In the genomic region with DNA sequence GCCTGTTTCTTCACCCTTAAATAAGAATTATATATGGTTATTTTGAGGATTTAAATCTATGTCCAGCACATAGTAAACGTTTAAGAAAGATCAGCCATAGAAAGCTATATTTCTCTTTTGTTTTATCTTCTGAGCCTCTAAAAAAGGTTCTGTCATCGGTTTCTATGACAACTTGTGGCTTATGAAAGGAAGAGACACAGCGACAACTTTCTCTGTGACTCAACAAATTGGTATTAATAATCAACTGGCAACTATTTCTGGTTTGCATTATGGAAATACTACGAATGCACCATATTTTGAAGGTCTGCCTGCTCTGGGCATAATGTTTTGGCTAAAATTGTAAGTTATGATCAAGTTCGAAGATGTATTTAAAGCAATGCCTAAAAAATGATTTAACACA, we compare ENCODE assay signal across 13 cellular contexts.
DNase-seq lines count a peak whose midpoint lies in the region; ATAC-seq, FAIRE-seq and TF ChIP-seq lines count a peak whose summit lies in the region.
"Had no signal": no experiment of that assay in that cellular context is flagged by ENCODE, and none has a peak within 500 bp of the region (broad histone marks: within the 10 kb centered on the region; RNA-seq: fewer than 3 reads in every experiment).

No MANE protein-coding gene starts in this region.

- H3K4me3 ChIP-seq in HepG2 (replicated peaks in 1 of 3; ENCODE audit: insufficient read depth in 1 of 3, low read depth in 2 of 3, low read length in 3 of 3) = no peak overlapping the region
- no peak overlapping the region for H3K4me3 ChIP-seq in pancreas
- H3K4me3 ChIP-seq: transverse colon had no signal

- no peak overlapping the region for H2AFZ ChIP-seq in HepG2 (ENCODE audit: low read length)

- DNase-seq in HCEC 1CT (peak; percentile 8), glomerular visceral epithelial cell (ENCODE audit: extremely low spot score) (peak; percentile 35), cortex of kidney (lab: John Stamatoyannopoulos, UW) (no peak), HepG2 (ENCODE audit: low spot score) (no peak), NCI-H774 (lab: John Stamatoyannopoulos, UW) (no peak), pancreas (no peak)
- DNase-seq: activated naive CD4-positive, alpha-beta T cell treated with anti-CD3 and anti-CD28 coated beads, Interleukin-2, amount 10 ng/mL, durations not matched to agents 7 days and 5 days; DMS79 treated with DMSO at 0.1 percent for 48 hours; stimulated activated CD4-positive, alpha-beta T cell treated with anti-CD3 and anti-CD28 coated beads, Interleukin-1b, Interleukin-23, amount 100 ng/mL, for 48 hours; transverse colon had no signal

- H3K9ac ChIP-seq in HepG2 (ENCODE audit: insufficient read depth, low read depth, low read length) = no peak overlapping the region

- H3K27me3 ChIP-seq in HepG2 (ENCODE audit: control insufficient read depth in 1 of 2, insufficient read depth in 2 of 2, low read length in 2 of 2) (no peaks in the 10 kb centered on the region), pancreas (no peaks in the 10 kb centered on the region)
- H3K27me3 ChIP-seq: transverse colon had no signal

- H3K27ac ChIP-seq in HepG2 (ENCODE audit: extremely low read length, insufficient read depth, low read length) (no peak overlapping the region), pancreas (no peak overlapping the region)
- H3K27ac ChIP-seq: transverse colon, VCaP had no signal

- intact Hi-C loops in HepG2 (cut with micrococcal nuclease; ENCODE audit: unreplicated experiment) (no loop called here), pancreas (cut with DNase I) (no loop called here)

- no peaks in the 10 kb centered on the region for H3K9me3 ChIP-seq in HepG2 (ENCODE audit: low read length)
- no peaks in the 10 kb centered on the region for H3K9me3 ChIP-seq in pancreas
- H3K9me3 ChIP-seq: transverse colon had no signal

- TF ChIP-seq RAD21 in HepG2 (CRISPR knock-in tag; IDR thresholded peaks at IDR 0.05) = no peak

- H4K20me1 ChIP-seq in HepG2 (ENCODE audit: insufficient read depth, low read length) = no peaks in the 10 kb centered on the region

- WGBS in HepG2 (ENCODE audit: low lambda C conversion rate) = 14% methylated on average over 5 of the region's 5 CpGs
- WGBS in pancreas, 2 donors = 70 to 75% methylated on average over 5 of the region's 5 CpGs

- FAIRE-seq in HepG2 (lab: Jason Lieb, UNC) = no peak
- no peak for FAIRE-seq in pancreas (lab: Jason Lieb, UNC)

- no peaks in the 10 kb centered on the region for H3K36me3 ChIP-seq in HepG2 (replicated peaks in 1 of 2; ENCODE audit: control insufficient read depth in 1 of 2, insufficient read depth in 2 of 2, low read length in 2 of 2)
- H3K36me3 ChIP-seq in pancreas = no peaks in the 10 kb centered on the region
- H3K36me3 ChIP-seq: transverse colon had no signal

- H3K79me2 ChIP-seq in HepG2 (ENCODE audit: insufficient read depth, low read length) = no peaks in the 10 kb centered on the region

- TF ChIP-seq EP300 in HepG2 (IDR thresholded peaks at IDR 0.05; ENCODE audit: low read depth in 2 of 2, low read length in 2 of 2) = no peak
- TF ChIP-seq EP300 in HepG2 (CRISPR knock-in tag; IDR thresholded peaks at IDR 0.05; ENCODE audit: borderline replicate concordance) = no peak

- H3K4me1 ChIP-seq in HepG2 (ENCODE audit: insufficient read depth, low read length) = no peaks in the 10 kb centered on the region
- peaks cover 0 to 10% (median 0%) of the 10 kb centered on the region in 3 donors for H3K4me1 ChIP-seq in pancreas
- H3K4me1 ChIP-seq: transverse colon had no signal

- peak; percentile 87 for ATAC-seq in GM18520 (IDR thresholded peaks at IDR 0.05; ENCODE audit: unreplicated experiment)
- peak; percentile 74 for ATAC-seq in HG03469 (IDR thresholded peaks at IDR 0.05; ENCODE audit: unreplicated experiment)
- ATAC-seq in HepG2 = no peak
- ATAC-seq in pancreas = no peak

- no TSS peak for BruUV-seq in HepG2 (replicated peaks; lab: Mats Ljungman, UMichigan)

- POLR2A ChIA-PET in HepG2 (lab: Yijun Ruan, JAX) = no interaction called here

- in situ Hi-C loops in HepG2 (cut with HindIII; ENCODE audit: extremely low pct_ligation_motif_present, low pct_unique_long_range_greater_than_20kb) = loop anchor here (25.0 kb wide), 1 partner anchor 115 kb away; no protein-coding TSS in a partner anchor

- CTCF ChIA-PET in HepG2 (lab: Yijun Ruan, JAX; ENCODE audit: low intra/inter-chr PET ratio, low total read pairs) = no interaction called here

- TF ChIP-seq CTCF in HepG2 (CRISPR knock-in tag; IDR thresholded peaks at IDR 0.05) (no peak), pancreas (IDR thresholded peaks at IDR 0.05) (no peak)

- TF ChIP-seq POLR2A in HepG2 (IDR thresholded peaks at IDR 0.05; ENCODE audit: insufficient read depth in 1 of 2, low read depth in 2 of 2, low read length in 2 of 2) = no peak

- H3K4me2 ChIP-seq in HepG2 (ENCODE audit: low read depth, low read length) = no peak overlapping the region

TF ChIP-seq in HepG2, 621 proteins besides CTCF, POLR2A, EP300 and RAD21:
- TF ChIP-seq SOX13 (IDR thresholded peaks at IDR 0.05) (no peak), SOX13 (CRISPR knock-in tag; conservative IDR thresholded peaks at IDR 0.05 in 1 of 2, IDR thresholded peaks at IDR 0.05 in 1 of 2) (no peak), HES4 (CRISPR knock-in tag; IDR thresholded peaks at IDR 0.05; ENCODE audit: borderline replicate concordance) (no peak), ZNF775 (CRISPR knock-in tag; IDR thresholded peaks at IDR 0.05; ENCODE audit: borderline replicate concordance) (no peak), ZNF446 (CRISPR knock-in tag; IDR thresholded peaks at IDR 0.05) (no peak), ZNF605 (CRISPR knock-in tag; IDR thresholded peaks at IDR 0.05) (no peak), ZNF496 (CRISPR knock-in tag; IDR thresholded peaks at IDR 0.05; ENCODE audit: insufficient replicate concordance) (no peak), NFKBIZ (CRISPR knock-in tag; IDR thresholded peaks at IDR 0.05) (no peak), SRSF4 (IDR thresholded peaks at IDR 0.05; ENCODE audit: low read depth, low read length, poor library complexity, severe bottlenecking) (no peak), ZC3H4 (CRISPR knock-in tag; IDR thresholded peaks at IDR 0.05; ENCODE audit: borderline replicate concordance) (no peak), HNRNPUL1 (IDR thresholded peaks at IDR 0.05; ENCODE audit: low read depth, low read length) (no peak), FUBP1 (CRISPR knock-in tag; IDR thresholded peaks at IDR 0.05; ENCODE audit: borderline replicate concordance) (no peak), NKX3-1 (CRISPR knock-in tag; IDR thresholded peaks at IDR 0.05) (no peak), DRAP1 (CRISPR knock-in tag; IDR thresholded peaks at IDR 0.05) (no peak), SMAD9 (CRISPR knock-in tag; IDR thresholded peaks at IDR 0.05) (no peak), PHF5A (CRISPR knock-in tag; IDR thresholded peaks at IDR 0.05; ENCODE audit: low read depth, unreplicated experiment) (no peak), ZNF546 (CRISPR knock-in tag; conservative IDR thresholded peaks at IDR 0.05) (no peak), KLF12 (CRISPR knock-in tag; IDR thresholded peaks at IDR 0.05; ENCODE audit: borderline replicate concordance) (no peak)
- TF ChIP-seq, protein P1, sequence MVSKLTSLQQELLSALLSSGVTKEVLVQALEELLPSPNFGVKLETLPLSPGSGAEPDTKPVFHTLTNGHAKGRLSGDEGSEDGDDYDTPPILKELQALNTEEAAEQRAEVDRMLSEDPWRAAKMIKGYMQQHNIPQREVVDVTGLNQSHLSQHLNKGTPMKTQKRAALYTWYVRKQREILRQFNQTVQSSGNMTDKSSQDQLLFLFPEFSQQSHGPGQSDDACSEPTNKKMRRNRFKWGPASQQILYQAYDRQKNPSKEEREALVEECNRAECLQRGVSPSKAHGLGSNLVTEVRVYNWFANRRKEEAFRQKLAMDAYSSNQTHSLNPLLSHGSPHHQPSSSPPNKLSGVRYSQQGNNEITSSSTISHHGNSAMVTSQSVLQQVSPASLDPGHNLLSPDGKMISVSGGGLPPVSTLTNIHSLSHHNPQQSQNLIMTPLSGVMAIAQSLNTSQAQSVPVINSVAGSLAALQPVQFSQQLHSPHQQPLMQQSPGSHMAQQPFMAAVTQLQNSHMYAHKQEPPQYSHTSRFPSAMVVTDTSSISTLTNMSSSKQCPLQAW (CRISPR knock-in tag; IDR thresholded peaks at IDR 0.05) = no peak

Comparison
In these comparisons a context has a peak if more than half of its experiments do, and no peak if none do; other contexts are left out.
1. ATAC-seq: peak in GM18520 (single experiment) and HG03469 (single experiment); none in HepG2 (single experiment) and pancreas (0 of 4).
2. DNase-seq: peak in HCEC 1CT (single experiment) and glomerular visceral epithelial cell (single experiment); none in cortex of kidney (single experiment), HepG2 (single experiment), NCI-H774 (single experiment) and pancreas (0 of 6).